In the genomic region with DNA sequence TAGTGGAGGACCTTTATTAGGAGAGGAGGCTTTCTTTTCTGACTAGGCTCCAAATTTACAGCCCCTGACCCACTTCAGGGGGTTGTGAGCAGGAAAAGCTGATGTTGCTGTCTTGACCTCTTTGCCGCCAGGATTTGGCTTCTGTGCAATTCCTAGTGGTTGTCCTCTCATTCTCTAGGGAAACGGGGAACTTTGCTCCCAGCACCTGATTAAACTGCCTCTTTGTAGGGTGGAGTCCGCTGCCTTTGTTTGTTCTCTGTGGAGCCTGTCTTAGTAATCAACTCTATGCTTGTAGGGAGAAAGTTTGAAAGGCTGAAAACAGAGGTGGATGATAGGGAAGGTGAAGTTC, we compare ENCODE assay signal across 10 cellular contexts. TPM values are rescaled to one million over a fixed set of nuclear protein-coding genes. Genes with fewer than 3 reads are reported as not detected.
DNase-seq lines count a peak whose midpoint lies in the region; ATAC-seq, FAIRE-seq and TF ChIP-seq lines count a peak whose summit lies in the region.
"Had no signal": no experiment of that assay in that cellular context is flagged by ENCODE, and none has a peak within 500 bp of the region (broad histone marks: within the 10 kb centered on the region; RNA-seq: fewer than 3 reads in every experiment).

No MANE protein-coding gene starts in this region.

- peak overlapping the region; percentile 83 to 88 for H3K27ac ChIP-seq in A549
- H3K27ac ChIP-seq in RWPE1: peak overlapping the region; percentile 86

- CTCF ChIA-PET in A549 (lab: Yijun Ruan, JAX): interaction anchor here (0.8 to 4.2 kb wide), 6 partner anchors 11 to 26 kb away, joined by 3 to 17 read pairs (median 8); partner anchors contain the start of genes BTBD18 and CTNND1
- CTCF ChIA-PET in RWPE1 (lab: Yijun Ruan, JAX): no interaction called here

- H2AFZ ChIP-seq in neuron (ENCODE audit: low read depth, low read length): no peak overlapping the region

- peaks cover 92% of the 10 kb centered on the region for H3K4me1 ChIP-seq in A549
- H3K4me1 ChIP-seq in neuron (ENCODE audit: insufficient read depth, low read length): peaks cover 49% of the 10 kb centered on the region

- H3K4me3 ChIP-seq in A549: peak overlapping the region; percentile 31
- peak overlapping the region; percentile 39 for H3K4me3 ChIP-seq in fibroblast of pulmonary artery (replicated peaks; ENCODE audit: low read depth, low read length)
- H3K4me3 ChIP-seq in neuron (ENCODE audit: low read length): peak overlapping the region; percentile 40

- WGBS in A549 (ENCODE audit: missing lambda C conversion rate): 0% methylated on average over 3 of the region's 3 CpGs

- H3K27me3 ChIP-seq in neuron (ENCODE audit: insufficient read depth, low read length): no peaks in the 10 kb centered on the region

- POLR2A ChIA-PET in A549 (lab: Yijun Ruan, JAX) (interaction anchor here (1.3 to 4.2 kb wide), 5 partner anchors 13 to 37 kb away, joined by 6 to 28 read pairs (median 9); partner anchors contain the start of genes CTNND1 and SELENOH), RWPE1 (lab: Yijun Ruan, JAX; ENCODE audit: low non-redundant PET) (interaction anchor here (0.6 to 1.1 kb wide), 2 partner anchors 17 to 137 kb away, joined by 3 read pairs; partner anchors contain the start of gene CTNND1)

- no peak for TF ChIP-seq RAD21 in A549 (conservative IDR thresholded peaks at IDR 0.05 in 1 of 2, IDR thresholded peaks at IDR 0.05 in 1 of 2)

- TF ChIP-seq POLR2A in A549 (IDR thresholded peaks at IDR 0.05; ENCODE audit: low read length): no peak

- H3K4me2 ChIP-seq in A549: peak overlapping the region; percentile 93

- H3K36me3 ChIP-seq in neuron (ENCODE audit: insufficient read depth, low read length): peaks cover 9% of the 10 kb centered on the region

- DNase-seq in A549 (ENCODE audit: low read depth in 1 of 2, low spot score in 1 of 2): peak; percentile 41 to 70
- DNase-seq in RWPE1 (ENCODE audit: low spot score): no peak
- peak; percentile 55 for DNase-seq in fibroblast of pulmonary artery (ENCODE audit: low read depth)
- no peak for DNase-seq in CD1c-positive myeloid dendritic cell (ENCODE audit: extremely low spot score)
- no peak for DNase-seq in NK-92 (lab: John Stamatoyannopoulos, UW; ENCODE audit: unreplicated experiment)
- DNase-seq: NCI-H1092; stimulated activated naive CD4-positive, alpha-beta T cell treated with Interleukin-2 at 50 U/mL for 16 hours had no signal

- FAIRE-seq in A549 (lab: Jason Lieb, UNC): no peak

- no peak for TF ChIP-seq CTCF in A549 (IDR thresholded peaks at IDR 0.05)
- TF ChIP-seq CTCF in RWPE1 (conservative IDR thresholded peaks at IDR 0.05; ENCODE audit: low read depth): no peak
- no peak for TF ChIP-seq CTCF in fibroblast of pulmonary artery (IDR thresholded peaks at IDR 0.05; ENCODE audit: low read length, missing control alignments)

- TF ChIP-seq EP300 in A549 (IDR thresholded peaks at IDR 0.05): no peak

- ATAC-seq in A549: peak; percentile 60 to 63
- ATAC-seq in GM21381 (IDR thresholded peaks at IDR 0.05; ENCODE audit: unreplicated experiment): no peak
- ATAC-seq in GM18873 (IDR thresholded peaks at IDR 0.05; ENCODE audit: low FRiP score, unreplicated experiment): no peak

- no peaks in the 10 kb centered on the region for H3K9me3 ChIP-seq in A549
- H3K9me3 ChIP-seq in neuron (ENCODE audit: low read length): no peaks in the 10 kb centered on the region

TF ChIP-seq in A549, 52 proteins besides CTCF, POLR2A, EP300 and RAD21:
- TF ChIP-seq FOSB (CRISPR knock-in tag; IDR thresholded peaks at IDR 0.05) (no peak), MAFK (IDR thresholded peaks at IDR 0.05; ENCODE audit: partially characterized antibody) (peak; percentile 36)

RNA-seq across cellular contexts. Expression of gene CTNND1, which starts 16.3 kb away (rescaled TPM):
- polyA plus RNA-seq in A549 (2011; rRNA removed): 146 and 148 TPM in 2 replicates
- polyA plus RNA-seq in A549 (2012; cell fraction: cytosol; rRNA removed): 54.5 and 62.5 TPM in 2 replicates
- polyA plus RNA-seq in A549 (2012; cell fraction: nucleus; rRNA removed): 107 and 112 TPM in 2 replicates
- 72.8 to 74.5 TPM (median 74.1 TPM) in 3 replicates for polyA plus RNA-seq in A549 (2017; fragmentation: RNase III; extraction: RNeasy Plus Mini Kit Qiagen cat#74134 plus additional on column Dnase treatment)
- 431 and 540 TPM in 2 replicates for polyA minus RNA-seq in A549 (2011; rRNA and poly(A)+ RNA removed)

RNA-seq across cellular contexts. Expression of gene BTBD18, which starts 26.3 kb away (rescaled TPM):
- polyA plus RNA-seq in A549 (2011; rRNA removed) (not detected in 2 replicates), A549 (2017; fragmentation: RNase III; extraction: RNeasy Plus Mini Kit Qiagen cat#74134 plus additional on column Dnase treatment) (not detected in 3 replicates)
- not detected in 2 replicates for polyA plus RNA-seq in A549 (2012; cell fraction: cytosol; rRNA removed)
- polyA plus RNA-seq in A549 (2012; cell fraction: nucleus; rRNA removed): not detected in 2 replicates
- polyA minus RNA-seq in A549 (2011; rRNA and poly(A)+ RNA removed): not detected in 2 replicates

RNA-seq across cellular contexts. Expression of gene SELENOH, which starts 36.7 kb away (rescaled TPM):
- polyA plus RNA-seq in A549 (2011; rRNA removed) (99.7 and 115 TPM in 2 replicates), A549 (2017; fragmentation: RNase III; extraction: RNeasy Plus Mini Kit Qiagen cat#74134 plus additional on column Dnase treatment) (91.4 to 96.3 TPM (median 91.8 TPM) in 3 replicates)
- 202 and 204 TPM in 2 replicates for polyA plus RNA-seq in A549 (2012; cell fraction: cytosol; rRNA removed)
- 138 and 154 TPM in 2 replicates for polyA plus RNA-seq in A549 (2012; cell fraction: nucleus; rRNA removed)
- 9.0 and 11.6 TPM in 2 replicates for polyA minus RNA-seq in A549 (2011; rRNA and poly(A)+ RNA removed)

Comparison
In these comparisons a context has a peak if more than half of its experiments do, and no peak if none do; other contexts are left out.
1. ATAC-seq: peak in A549 (2 of 2); none in GM21381 (single experiment) and GM18873 (single experiment).
2. DNase-seq: peak in A549 (2 of 2) and fibroblast of pulmonary artery (single experiment); none in RWPE1 (single experiment), CD1c-positive myeloid dendritic cell (single experiment) and NK-92 (single experiment).
3. Peak in every context shown above with its lines, with median percentiles within 50 percentile points of each other: H3K4me3 ChIP-seq.